2 cellular contexts compared by ENCODE assay signal in the genomic region with DNA sequence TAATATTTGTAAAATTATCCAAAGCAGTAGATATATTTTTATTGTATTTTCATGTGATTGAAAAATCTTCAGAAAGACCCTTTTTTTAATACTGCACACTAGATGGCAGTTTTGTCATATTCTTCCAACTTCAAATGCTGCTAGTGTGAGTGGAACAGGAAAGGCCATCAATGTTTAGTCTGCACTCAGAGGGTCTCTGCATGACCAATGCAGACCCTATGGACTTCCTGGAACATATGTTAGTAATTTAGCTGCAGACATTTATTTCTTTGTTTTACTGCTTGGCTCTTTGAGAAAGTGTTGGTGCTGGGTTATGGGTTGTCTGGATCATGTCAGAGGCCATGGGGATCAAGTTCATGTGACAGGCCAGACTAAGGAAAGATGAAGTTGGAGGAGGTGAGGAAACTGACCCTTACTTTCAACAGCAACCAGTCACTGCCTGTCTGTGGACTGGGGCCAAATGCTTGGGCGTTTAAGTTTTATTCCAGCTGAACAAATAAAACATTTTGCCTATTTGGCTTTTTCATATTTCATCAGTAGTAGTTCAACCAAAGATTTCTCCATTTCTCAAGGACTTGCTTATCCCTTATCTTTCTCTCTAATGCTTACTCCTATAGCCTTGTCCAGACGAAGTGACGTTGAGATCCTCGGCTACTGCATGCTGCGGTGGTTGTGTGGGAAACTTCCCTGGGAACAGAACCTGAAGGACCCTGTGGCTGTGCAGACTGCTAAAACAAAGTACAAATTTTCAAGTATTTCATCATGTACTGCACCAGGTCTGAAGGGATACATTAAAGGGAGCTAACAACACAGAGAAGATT.
TF ChIP-seq lines count a peak whose summit lies in the region.

No MANE protein-coding gene starts in this region.

TF ChIP-seq in IMR-90, 13 proteins besides CTCF, POLR2A, EP300 and RAD21:
- TF ChIP-seq USF2 (IDR thresholded peaks at IDR 0.05; ENCODE audit: low read depth, low read length) (no peak), CEBPB (IDR thresholded peaks at IDR 0.05; ENCODE audit: low read depth, low read length) (peak; percentile 31; the same call in 1 of the 2 replicates)

TF ChIP-seq in HepG2, 621 proteins besides CTCF, POLR2A, EP300 and RAD21:
- peak; percentile 85 for TF ChIP-seq STAG1 (CRISPR knock-in tag; IDR thresholded peaks at IDR 0.05)
- peak; percentile 49 for TF ChIP-seq SMC3 (IDR thresholded peaks at IDR 0.05; ENCODE audit: low read length)
- TF ChIP-seq KAT8 (CRISPR knock-in tag; IDR thresholded peaks at IDR 0.05): no peak
- no peak for TF ChIP-seq NCOR1 (IDR thresholded peaks at IDR 0.05; ENCODE audit: borderline replicate concordance, low read length)
- TF ChIP-seq ZNF24 (IDR thresholded peaks at IDR 0.05): no peak
